1 cellular context compared by ENCODE assay signal in genomic region chr2:171161425-171162289, GRCh38.
TF ChIP-seq lines count a peak whose summit lies in the region.

No MANE protein-coding gene starts in this region.

TF ChIP-seq in SK-N-SH, 30 proteins besides CTCF, POLR2A, EP300 and RAD21 (continued from another document):
- no peak for TF ChIP-seq REST (IDR thresholded peaks at IDR 0.05; ENCODE audit: low read depth, low read length)
- no peak for TF ChIP-seq USF1 (IDR thresholded peaks at IDR 0.05; ENCODE audit: borderline replicate concordance, low read depth)
- TF ChIP-seq NRF1 (IDR thresholded peaks at IDR 0.05; ENCODE audit: low read depth, low read length), result no peak
- TF ChIP-seq RXRA (IDR thresholded peaks at IDR 0.05; ENCODE audit: borderline replicate concordance, low read depth), result no peak
TF ChIP-seq in SK-N-SH: peak in this region for 0.
